3 cellular contexts compared by ENCODE assay signal in genomic region chr2:110667061-110667460, GRCh38.
TF ChIP-seq lines count a peak whose summit lies in the region.

No MANE protein-coding gene starts in this region.

TF ChIP-seq in SK-N-SH treated with all-trans-retinoic acid at 6 μM for 48 hours, 23 proteins besides CTCF, POLR2A, EP300 and RAD21:
- TF ChIP-seq BACH2 (CRISPR knock-in tag; IDR thresholded peaks at IDR 0.05; ENCODE audit: borderline replicate concordance), result no peak
- TF ChIP-seq ISL1 (CRISPR knock-in tag; IDR thresholded peaks at IDR 0.05), result peak; percentile 64
- TF ChIP-seq CSRNP3 (CRISPR knock-in tag; IDR thresholded peaks at IDR 0.05), result no peak

TF ChIP-seq in SK-N-SH, 30 proteins besides CTCF, POLR2A, EP300 and RAD21:
- TF ChIP-seq GATA2 (CRISPR knock-in tag; IDR thresholded peaks at IDR 0.05), result no peak
- no peak for TF ChIP-seq GABPA (IDR thresholded peaks at IDR 0.05; ENCODE audit: low read depth)
- TF ChIP-seq FOXM1 (IDR thresholded peaks at IDR 0.05; ENCODE audit: low read depth), result no peak
- no peak for TF ChIP-seq RCOR1 (IDR thresholded peaks at IDR 0.05; ENCODE audit: low read length)
TF ChIP-seq in SK-N-SH: peak in this region for 0.

TF ChIP-seq in K562, 482 proteins besides CTCF, POLR2A, EP300 and RAD21:
- TF ChIP-seq FUS (optimal IDR thresholded peaks at IDR 0.05; ENCODE audit: low read depth, low read length), result no peak
- no peak for TF ChIP-seq POLR3A (IDR thresholded peaks at IDR 0.05; ENCODE audit: borderline replicate concordance, extremely low read depth, insufficient read depth, insufficient read length)
- no peak for TF ChIP-seq NR2C1 (IDR thresholded peaks at IDR 0.05)
- TF ChIP-seq NR2C1 (tag; IDR thresholded peaks at IDR 0.05), result no peak
- no peak for TF ChIP-seq LEF1 (IDR thresholded peaks at IDR 0.05)
- no peak for TF ChIP-seq ZNF121 (CRISPR knock-in tag; conservative IDR thresholded peaks at IDR 0.05)
- TF ChIP-seq E2F5 (CRISPR knock-in tag; IDR thresholded peaks at IDR 0.05), result no peak
- no peak for TF ChIP-seq ZNF232 (CRISPR knock-in tag; IDR thresholded peaks at IDR 0.05)
- TF ChIP-seq SNIP1 (IDR thresholded peaks at IDR 0.05; ENCODE audit: low read depth), result no peak
- TF ChIP-seq HMGXB4 (CRISPR knock-in tag; IDR thresholded peaks at IDR 0.05), result no peak
- TF ChIP-seq ZFP91 (CRISPR knock-in tag; IDR thresholded peaks at IDR 0.05), result no peak
- TF ChIP-seq TFAP4 (CRISPR knock-in tag; IDR thresholded peaks at IDR 0.05; ENCODE audit: borderline replicate concordance), result no peak
- no peak for TF ChIP-seq PHF20 (IDR thresholded peaks at IDR 0.05; ENCODE audit: partially characterized antibody)
- TF ChIP-seq DACH1 (IDR thresholded peaks at IDR 0.05; ENCODE audit: partially characterized antibody), result no peak
- TF ChIP-seq ZNF551 (CRISPR knock-in tag; IDR thresholded peaks at IDR 0.05), result no peak
- no peak for TF ChIP-seq FOXM1 (IDR thresholded peaks at IDR 0.05; ENCODE audit: low read depth)
- TF ChIP-seq FOXM1 (CRISPR knock-in tag; IDR thresholded peaks at IDR 0.05; ENCODE audit: low read depth), result no peak
- TF ChIP-seq MYBL2 (IDR thresholded peaks at IDR 0.05; ENCODE audit: low read depth), result no peak
- no peak for TF ChIP-seq MYBL2 (CRISPR knock-in tag; IDR thresholded peaks at IDR 0.05; ENCODE audit: borderline replicate concordance)
- TF ChIP-seq CBX5 (IDR thresholded peaks at IDR 0.05; ENCODE audit: borderline replicate concordance, low read depth), result no peak
TF ChIP-seq in K562: peak in this region for 0.
